Comparison of ENCODE assay signal across 28 cellular contexts in the genomic region with DNA sequence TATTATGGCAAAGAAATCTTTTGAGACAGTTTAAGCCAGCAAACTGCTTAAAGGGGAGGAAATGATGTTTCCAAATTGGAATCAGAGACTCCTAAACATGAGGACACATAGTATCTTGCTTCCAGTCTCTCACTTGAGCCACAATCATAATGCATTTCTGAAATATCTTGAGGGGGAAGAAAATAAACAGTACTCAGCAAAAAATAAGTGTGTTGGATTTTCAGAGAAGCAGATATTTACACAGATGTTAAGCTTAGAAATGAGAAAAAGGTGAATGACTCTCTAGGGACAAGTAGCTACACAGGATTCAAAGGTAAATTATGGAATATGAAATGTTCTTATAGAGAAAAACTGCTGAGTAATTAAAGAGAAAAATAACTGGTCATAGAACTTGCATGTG.
"Had no signal": no experiment of that assay in that cellular context is flagged by ENCODE, and none has a peak within 500 bp of the region (broad histone marks: within the 10 kb centered on the region; RNA-seq: fewer than 3 reads in every experiment).

No MANE protein-coding gene starts in this region.

- H3K4me1 ChIP-seq: parathyroid adenoma, psoas muscle, suprapubic skin, testis, tibial artery, transverse colon, upper lobe of right lung, uterus had no signal

- DNase-seq: naive B cell; naive thymus-derived CD8-positive, alpha-beta T cell; nephron progenitor cell; occipital lobe; ovary; posterior cingulate gyrus; psoas muscle; right cardiac atrium; stimulated activated CD4-positive, alpha-beta T cell treated with anti-CD3 and anti-CD28 coated beads, Interleukin-1b, Interleukin-23, amount 100 ng/mL, for 48 hours; stimulated activated CD4-positive, alpha-beta T cell treated with anti-CD3 and anti-CD28 coated beads, Interleukin-4, amount 100 ng/mL, for 1 hour; stimulated activated CD4-positive, alpha-beta T cell treated with anti-CD3 and anti-CD28 coated beads, Interleukin-4, amount 100 ng/mL, for 4 hours; stimulated activated CD8-positive, alpha-beta memory T cell treated with anti-CD3 and anti-CD28 coated beads, Interleukin-4, amount 100 ng/mL, for 48 hours; stimulated activated naive CD4-positive, alpha-beta T cell; stimulated activated naive CD8-positive, alpha-beta T cell treated with anti-CD3 and anti-CD28 coated beads, Interleukin-15, amount 100 ng/mL, for 72 hours; stimulated activated naive CD8-positive, alpha-beta T cell treated with anti-CD3 and anti-CD28 coated beads, Interleukin-15, Interleukin-2, amounts not matched to agents 100 U/mL and 50 U/mL, for 24 hours; substantia nigra; testis; tibial artery; transverse colon; upper lobe of right lung; uterus had no signal

- ATAC-seq: naive thymus-derived CD8-positive, alpha-beta T cell; natural killer cell treated with Interleukin-12 subunit alpha and Interleukin-12 subunit beta and Interleukin-15 and Interleukin-18, amount 100 ng/mL, for 72 hours; psoas muscle; right cardiac atrium; sciatic nerve; stimulated activated memory B cell treated with anti-CD40 and anti-IgM and Interleukin-4, amounts not matched to agents 10 μg/mL and 1 μg/mL and 100 μg/mL, for 72 hours; stimulated activated naive CD8-positive, alpha-beta T cell treated with anti-CD3 and anti-CD28 coated beads, Interleukin-15, amount 100 ng/mL, for 72 hours; stimulated activated naive CD8-positive, alpha-beta T cell treated with anti-CD3 and anti-CD28 coated beads, Interleukin-15, Interleukin-2, amounts not matched to agents 100 U/mL and 50 U/mL, for 24 hours; upper lobe of right lung had no signal

- H3K9ac ChIP-seq: neural progenitor cell, parathyroid adenoma had no signal

- H3K36me3 ChIP-seq: neural progenitor cell, ovary, suprapubic skin, tibial artery, transverse colon, upper lobe of right lung, uterus had no signal

- H3K9me3 ChIP-seq: ovary, suprapubic skin, testis, tibial artery, transverse colon, upper lobe of right lung, uterus had no signal

- H2AFZ ChIP-seq: neural progenitor cell, parathyroid adenoma had no signal

- H3K4me2 ChIP-seq: neural progenitor cell had no signal

- H3K27ac ChIP-seq: neural progenitor cell, ovary, parathyroid adenoma, psoas muscle, skin epidermis, suprapubic skin, testis, tibial artery, transverse colon, upper lobe of right lung, uterus had no signal

- H3K27me3 ChIP-seq: neural progenitor cell, ovary, suprapubic skin, testis, tibial artery, transverse colon, upper lobe of right lung, uterus had no signal

- H3K79me2 ChIP-seq: parathyroid adenoma had no signal

- H3K4me3 ChIP-seq: neural progenitor cell, ovary, psoas muscle, skin epidermis, suprapubic skin, testis, tibial artery, transverse colon, upper lobe of right lung, uterus had no signal
